In genomic region chr6:151126417-151126724, GRCh38 we compare ENCODE assay signal across 6 cellular contexts.
DNase-seq lines count a peak whose midpoint lies in the region; ATAC-seq, FAIRE-seq and TF ChIP-seq lines count a peak whose summit lies in the region.
"Not testable (repeated sequence)": the region's sequence is repeated elsewhere in the genome, so short reads cannot be mapped to it uniquely, and the experiment has no call there.

No MANE protein-coding gene starts in this region.

- not testable (repeated sequence) for H4K20me1 ChIP-seq in HCT116 (ENCODE audit: insufficient read depth); astrocyte (ENCODE audit: insufficient read depth, low read length); keratinocyte (ENCODE audit: control insufficient read depth, extremely low read depth, insufficient read depth, low read length)

- H3K27me3 Mint-ChIP-seq in astrocyte (ENCODE audit: low read depth, unreplicated experiment); nephron progenitor cell (ENCODE audit: low read depth, poor library complexity): not testable (repeated sequence)

- not testable (repeated sequence) for H3K36me3 ChIP-seq in HCT116 (ENCODE audit: control insufficient read depth in 1 of 2, insufficient read depth in 2 of 2, low read length in 2 of 2); SJSA1; astrocyte (ENCODE audit: insufficient read depth, low read length); keratinocyte (ENCODE audit: control insufficient read depth in 2 of 2, extremely low read depth in 1 of 2, insufficient read depth in 2 of 2, low read length in 2 of 2); liver (ENCODE audit: control insufficient read depth in 4 of 4, insufficient read depth in 3 of 4, low read depth in 1 of 4, low read length in 3 of 4)

- intact Hi-C loops in HCT116 (cut with micrococcal nuclease) = loop anchor here (5.0 kb wide), 3 partner anchors 64 to 196 kb away; no protein-coding TSS in a partner anchor

- not testable (repeated sequence) for H3K36me3 Mint-ChIP-seq in astrocyte (ENCODE audit: low read depth, unreplicated experiment)
- peaks cover 17% of the 10 kb centered on the region for H3K36me3 Mint-ChIP-seq in nephron progenitor cell (ENCODE audit: low read depth)

- H2AFZ ChIP-seq in HCT116 (ENCODE audit: low read depth, low read length, poor library complexity, severe bottlenecking); astrocyte (ENCODE audit: low read depth, low read length); keratinocyte (ENCODE audit: control insufficient read depth, low read length): not testable (repeated sequence)

- peak; percentile 1; the same call in 1 of the 2 replicates for ATAC-seq in HCT116

- not testable (repeated sequence) for BruUV-seq in HCT116 (replicated peaks; lab: Mats Ljungman, UMichigan)

- H3K4me1 ChIP-seq in HCT116 (ENCODE audit: control insufficient read depth in 1 of 2, insufficient read depth in 2 of 2, low read length in 2 of 2) (peaks cover 20 to 62% of the 10 kb centered on the region in 2 experiments), keratinocyte (ENCODE audit: control insufficient read depth, extremely low read depth, insufficient read depth, low read length) (peaks cover 13% of the 10 kb centered on the region), liver (ENCODE audit: control insufficient read depth in 4 of 4, insufficient read depth in 4 of 4, low read length in 3 of 4) (peaks cover 2 to 11% (median 3%) of the 10 kb centered on the region in 4 donors)
- H3K4me1 ChIP-seq in SJSA1 (replicated peaks); astrocyte (ENCODE audit: insufficient read depth, low read length): not testable (repeated sequence)

- H3K9me3 ChIP-seq in HCT116 (ENCODE audit: control insufficient read depth in 1 of 2, insufficient read depth in 1 of 2, low read depth in 1 of 2, low read length in 2 of 2); SJSA1 (replicated peaks); astrocyte (ENCODE audit: insufficient read depth, low read depth, low read length); keratinocyte (ENCODE audit: control insufficient read depth, low read depth, low read length); liver (ENCODE audit: control insufficient read depth in 4 of 4, low read length in 3 of 4): not testable (repeated sequence)

- TF ChIP-seq POLR2A in HCT116 (IDR thresholded peaks at IDR 0.05; ENCODE audit: borderline replicate concordance, extremely low read depth, insufficient read depth, insufficient read length) = not testable (repeated sequence)

- TF ChIP-seq RAD21 in HCT116 (IDR thresholded peaks at IDR 0.05; ENCODE audit: low read depth); liver (IDR thresholded peaks at IDR 0.05): not testable (repeated sequence)

- H3K9me3 Mint-ChIP-seq in astrocyte (ENCODE audit: unreplicated experiment) = not testable (repeated sequence)
- H3K9me3 Mint-ChIP-seq in nephron progenitor cell = peaks cover 29% of the 10 kb centered on the region

- dilution Hi-C loops in keratinocyte (cut with MboI; ENCODE audit: extremely low pct_ligation_motif_present, low sequenced_read_pairs) = not testable (repeated sequence)

- not testable (repeated sequence) for DNase-seq in HCT116 (ENCODE audit: low read depth, low spot score); SJSA1 (ENCODE audit: low read depth in 1 of 2, low spot score in 2 of 2); astrocyte (ENCODE audit: low read depth); keratinocyte (ENCODE audit: low read depth, low spot score); nephron progenitor cell

- H3K27me3 ChIP-seq in HCT116 (ENCODE audit: insufficient read depth, low read length); SJSA1 (replicated peaks); astrocyte (ENCODE audit: insufficient read depth, low read length); keratinocyte (ENCODE audit: control insufficient read depth, extremely low read depth, insufficient read depth, low read length); liver (ENCODE audit: control insufficient read depth in 4 of 4, insufficient read depth in 4 of 4, low read length in 3 of 4): not testable (repeated sequence)

- WGBS in liver = 56% methylated on average over 4 of the region's 4 CpGs

- not testable (repeated sequence) for H3K9me2 ChIP-seq in HCT116 (ENCODE audit: insufficient read depth)

- not testable (repeated sequence) for FAIRE-seq in astrocyte (lab: Jason Lieb, UNC); keratinocyte (lab: Jason Lieb, UNC)

- H3K4me2 ChIP-seq in HCT116 (ENCODE audit: low read length) (peak overlapping the region; percentile 65), keratinocyte (ENCODE audit: control insufficient read depth, extremely low read depth, insufficient read depth, low read depth, low read length) (peak overlapping the region; percentile 54)
- H3K4me2 ChIP-seq in astrocyte (ENCODE audit: low read length) = not testable (repeated sequence)

- H3K9me1 ChIP-seq in keratinocyte (ENCODE audit: control insufficient read depth, extremely low read depth, insufficient read depth, low read length) = not testable (repeated sequence)

- H3K4me3 Mint-ChIP-seq in astrocyte (ENCODE audit: unreplicated experiment); nephron progenitor cell: not testable (repeated sequence)

- not testable (repeated sequence) for H3K4me1 Mint-ChIP-seq in astrocyte (ENCODE audit: low read depth, unreplicated experiment)
- peaks cover 12% of the 10 kb centered on the region for H3K4me1 Mint-ChIP-seq in nephron progenitor cell

- RAD21 ChIA-PET in HCT116 (lab: Charles Lee; ENCODE audit: low non-redundant PET in 1 of 2, low total read pairs in 2 of 2, uncharacterized antibody in 2 of 2, unreplicated experiment in 2 of 2) = not testable (repeated sequence)

- not testable (repeated sequence) for H3K79me2 ChIP-seq in HCT116 (ENCODE audit: insufficient read depth, low read length); astrocyte (ENCODE audit: insufficient read depth, low read length); keratinocyte (ENCODE audit: control insufficient read depth, insufficient read depth, low read length)

- 0 out of 4 replicates have a peak overlapping the region, but pooled peaks of 1 of the 2 experiments have one; percentile 21 for H3K4me3 ChIP-seq in HCT116 (replicated peaks in 1 of 2; ENCODE audit: low read depth in 1 of 2, low read length in 2 of 2)
- H3K4me3 ChIP-seq in SJSA1; astrocyte (ENCODE audit: insufficient read depth, low read depth, low read length); keratinocyte (ENCODE audit: control insufficient read depth in 2 of 3, extremely low read depth in 1 of 3, insufficient read depth in 2 of 3, low read depth in 1 of 3, low read length in 3 of 3); liver (ENCODE audit: low read depth in 1 of 3, low read length in 3 of 3): not testable (repeated sequence)

- CTCF ChIA-PET in HCT116 (lab: Charles Lee) = not testable (repeated sequence)

- H3K9ac ChIP-seq in HCT116 (ENCODE audit: low read length) = peak overlapping the region; percentile 58
- not testable (repeated sequence) for H3K9ac ChIP-seq in astrocyte (ENCODE audit: low read length); keratinocyte (ENCODE audit: control insufficient read depth, extremely low read depth, insufficient read depth, low read length); liver (ENCODE audit: low read depth in 1 of 2, low read length in 2 of 2)

- H3K27ac Mint-ChIP-seq in astrocyte (ENCODE audit: unreplicated experiment) = not testable (repeated sequence)
- H3K27ac Mint-ChIP-seq in nephron progenitor cell = peak overlapping the region; percentile 16

- POLR2A ChIA-PET in HCT116 (lab: Charles Lee) = not testable (repeated sequence)

- TF ChIP-seq CTCF in HCT116 (IDR thresholded peaks at IDR 0.05 in 2 of 3, conservative IDR thresholded peaks at IDR 0.05 in 1 of 3; ENCODE audit: borderline replicate concordance in 1 of 3, insufficient read depth in 1 of 3, low read depth in 2 of 3, low read length in 2 of 3); astrocyte (IDR thresholded peaks at IDR 0.05; ENCODE audit: insufficient read depth, low read depth, low read length); keratinocyte (optimal IDR thresholded peaks at IDR 0.05 in 1 of 3, IDR thresholded peaks at IDR 0.05 in 1 of 3, conservative IDR thresholded peaks at IDR 0.05 in 1 of 3; ENCODE audit: extremely low read depth in 1 of 3, insufficient read depth in 2 of 3, low read length in 3 of 3); liver (IDR thresholded peaks at IDR 0.05; ENCODE audit: low read depth, low read length, missing input control); nephron progenitor cell (IDR thresholded peaks at IDR 0.05): not testable (repeated sequence)

- H3K27ac ChIP-seq in HCT116 (ENCODE audit: low read depth, low read length) (peak overlapping the region; percentile 86), SJSA1 (0 out of 2 replicates have a peak overlapping the region, but pooled peaks have one; percentile 47), astrocyte (ENCODE audit: low read depth, low read length) (peak overlapping the region; percentile 63), keratinocyte (ENCODE audit: control insufficient read depth, insufficient read depth, low read length) (peak overlapping the region; percentile 75), liver (ENCODE audit: low read depth in 1 of 2, low read length in 2 of 2) (peak overlapping the region; percentile 41 to 61)

TF ChIP-seq in liver, 16 proteins besides CTCF, POLR2A, EP300 and RAD21:
- peak; percentile 4 for TF ChIP-seq FOXA2 (IDR thresholded peaks at IDR 0.05)
- peak; percentile 4 for TF ChIP-seq HNF4G (IDR thresholded peaks at IDR 0.05)
TF ChIP-seq in liver: peak in this region for 2; not testable (repeated sequence) for 14.
